Comparison of ENCODE assay signal across 31 cellular contexts in genomic region chr9:137522746-137523455, GRCh38.
"Had no signal": no experiment of that assay in that cellular context is flagged by ENCODE, and none has a peak within 500 bp of the region (broad histone marks: within the 10 kb centered on the region; RNA-seq: fewer than 3 reads in every experiment).

No MANE protein-coding gene starts in this region.

- H2AFZ ChIP-seq: PC-9 had no signal

- H3K27ac ChIP-seq: cardiac muscle cell, PC-9, RWPE1, SJCRH30, SK-N-MC, WERI-Rb-1 had no signal

- H3K4me1 ChIP-seq: SJCRH30 had no signal

- DNase-seq: activated CD4-positive, alpha-beta memory T cell treated with anti-CD3 and anti-CD28 coated beads, Interleukin-2, amount 10 ng/mL, durations not matched to agents 7 days and 5 days; activated CD4-positive, alpha-beta T cell treated with anti-CD3 and anti-CD28 coated beads for 1 hour; activated CD4-positive, alpha-beta T cell treated with anti-CD3 and anti-CD28 coated beads for 48 hours; activated CD4-positive, CD25-positive, alpha-beta regulatory T cell; activated CD8-positive, alpha-beta memory T cell treated with anti-CD3 and anti-CD28 coated beads for 24 hours; activated CD8-positive, alpha-beta memory T cell treated with anti-CD3 and anti-CD28 coated beads, Interleukin-2, amount 10 ng/mL, durations not matched to agents 7 days and 5 days; activated CD8-positive, alpha-beta memory T cell treated with anti-CD3 and anti-CD28 coated beads, Interleukin-2, amount 50 U/mL, for 48 hours; activated effector memory CD4-positive, alpha-beta T cell treated with Interleukin-2 at 50 U/mL for 16 hours; activated naive CD4-positive, alpha-beta T cell treated with anti-CD3 and anti-CD28 coated beads, Interleukin-2, amount 10 ng/mL, durations not matched to agents 7 days and 5 days; activated naive CD8-positive, alpha-beta T cell treated with anti-CD3 and anti-CD28 coated beads, Interleukin-2, amount 50 U/mL, for 24 hours; activated T-cell treated with anti-CD3 and anti-CD28 coated beads, Interleukin-2, amount 50 U/mL, for 48 hours; anterior cingulate cortex; NCI-H1092 treated with DMSO at 0.1 percent for 48 hours; NCI-H1417; NCI-H146; NCI-H187; NCI-H2029 treated with DMSO at 0.1 percent for 48 hours; NCI-H2107; NCI-H2171; NCI-H510A; NCI-H526; NCI-H748 treated with DMSO at 0.1 percent for 48 hours; NK-92 treated with Interleukin-12 subunit alpha and Interleukin-12 subunit beta, amount 100 ng/mL, for 24 hours; PC-9; SHP77; SJCRH30; T1000; WERI-Rb-1 had no signal

- H3K4me3 ChIP-seq: cardiac muscle cell, PC-9, SJCRH30, SK-N-MC had no signal

- H3K36me3 ChIP-seq: cardiac muscle cell, SJCRH30, WERI-Rb-1 had no signal

- H3K4me2 ChIP-seq: PC-9 had no signal

- ATAC-seq: activated CD8-positive, alpha-beta memory T cell treated with anti-CD3 and anti-CD28 coated beads, Interleukin-2, amount 10 ng/mL, durations not matched to agents 7 days and 5 days; activated naive CD8-positive, alpha-beta T cell treated with anti-CD3 and anti-CD28 coated beads, Interleukin-2, amount 50 U/mL, for 24 hours had no signal

- H3K27me3 ChIP-seq: cardiac muscle cell, SJCRH30 had no signal

- H3K9me3 ChIP-seq: SJCRH30 had no signal
